25 cellular contexts compared by ENCODE assay signal in the genomic region with DNA sequence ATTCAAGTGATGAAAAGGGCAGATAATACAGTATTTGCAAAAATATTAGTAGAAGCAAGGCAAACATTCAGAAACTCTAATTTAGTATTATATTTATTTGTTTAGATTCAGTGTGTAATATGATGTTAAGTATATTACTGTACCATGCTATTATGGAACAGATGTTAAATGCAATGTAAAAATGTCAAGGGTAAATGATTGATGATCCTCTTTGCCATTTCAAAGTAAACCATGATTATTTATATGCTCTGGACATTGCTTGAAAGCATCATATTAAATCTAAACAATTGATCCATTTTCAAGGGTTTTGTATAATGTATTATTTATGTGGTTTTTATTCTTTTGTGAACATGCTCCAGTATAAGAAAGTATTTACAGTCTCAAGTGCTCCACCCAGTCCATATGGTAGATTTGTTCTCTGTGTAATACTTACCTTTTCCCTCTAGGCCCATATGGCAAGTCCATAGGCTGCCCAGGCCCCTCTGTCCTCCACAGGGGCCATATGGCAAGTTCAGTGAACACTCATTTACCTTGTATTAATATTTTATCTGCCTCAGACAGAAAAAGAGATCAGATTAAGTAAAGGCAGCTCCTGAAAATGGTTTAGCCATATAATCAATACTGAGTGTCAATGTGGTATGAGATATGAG.
DNase-seq lines count a peak whose midpoint lies in the region; ATAC-seq lines count a peak whose summit lies in the region.
"Had no signal": no experiment of that assay in that cellular context is flagged by ENCODE, and none has a peak within 500 bp of the region (broad histone marks: within the 10 kb centered on the region; RNA-seq: fewer than 3 reads in every experiment).

No MANE protein-coding gene starts in this region.

- DNase-seq in D341Med (ENCODE audit: low spot score) (peak; percentile 41), NCI-H1105 (lab: John Stamatoyannopoulos, UW) (peak; percentile 28), NCI-H2227 (lab: John Stamatoyannopoulos, UW; ENCODE audit: unreplicated experiment) (peak; percentile 45), SHP77 treated with DMSO at 0.1 percent for 48 hours (lab: John Stamatoyannopoulos, UW) (peak; percentile 61), NCI-H1436 treated with DMSO at 0.1 percent for 48 hours (lab: John Stamatoyannopoulos, UW) (no peak)
- DNase-seq in activated T-helper 2 cell treated with anti-CD3 and anti-CD28 coated beads, Interferon-gamma antibody, Interleukin-2, Interleukin-4, amounts not matched to agents 10 μg/mL and 5 μg/mL and 100 μg/mL, durations not matched to agents 14 hours and 24 hours and 36 hours (ENCODE audit: low spot score), result no peak
- DNase-seq: activated B cell treated with CpG ODN at 0.5 μM for 24 hours; activated CD8-positive, alpha-beta memory T cell treated with anti-CD3 and anti-CD28 coated beads, Interleukin-2, amount 10 ng/mL, durations not matched to agents 7 days and 5 days; activated naive CD8-positive, alpha-beta T cell treated with anti-CD3 and anti-CD28 coated beads, Interleukin-2, amount 50 U/mL, for 24 hours; activated T-cell treated with anti-CD3 and anti-CD28 coated beads, Interleukin-2, amount 50 U/mL, for 48 hours; AML-193; CD4-positive, alpha-beta T cell; effector memory CD4-positive, alpha-beta T cell; hypothalamus; NCI-H2029 treated with DMSO at 0.1 percent for 48 hours; Peyer's patch; psoas muscle; stimulated activated CD4-positive, alpha-beta T cell treated with anti-CD3 and anti-CD28 coated beads, Interleukin-12 subunit alpha, Interleukin-12 subunit beta, amount 100 ng/mL, for 4 hours; stimulated activated CD4-positive, alpha-beta T cell treated with anti-CD3 and anti-CD28 coated beads, Interleukin-4, amount 100 ng/mL, for 24 hours; T-cell; tibial artery had no signal

- H3K4me3 Mint-ChIP-seq in activated T-helper 2 cell treated with anti-CD3 and anti-CD28 coated beads, Interferon-gamma antibody, Interleukin-2, Interleukin-4, amounts not matched to agents 10 μg/mL and 5 μg/mL and 100 μg/mL, durations not matched to agents 14 hours and 24 hours and 36 hours (ENCODE audit: low read depth), result no peak overlapping the region
- H3K4me3 Mint-ChIP-seq: activated B cell treated with CpG ODN at 0.5 μM for 24 hours; activated CD8-positive, alpha-beta memory T cell treated with anti-CD3 and anti-CD28 coated beads, Interleukin-2, amount 10 ng/mL, durations not matched to agents 7 days and 5 days; activated naive CD8-positive, alpha-beta T cell treated with anti-CD3 and anti-CD28 coated beads, Interleukin-2, amount 50 U/mL, for 24 hours; CD4-positive, alpha-beta T cell; natural killer cell treated with Interleukin-12 subunit alpha and Interleukin-12 subunit beta and Interleukin-15 and Interleukin-18, amount 100 ng/mL, for 72 hours; T-cell had no signal

- no peaks in the 10 kb centered on the region for H3K9me3 Mint-ChIP-seq in activated T-helper 2 cell treated with anti-CD3 and anti-CD28 coated beads, Interferon-gamma antibody, Interleukin-2, Interleukin-4, amounts not matched to agents 10 μg/mL and 5 μg/mL and 100 μg/mL, durations not matched to agents 14 hours and 24 hours and 36 hours
- H3K9me3 Mint-ChIP-seq: activated naive CD8-positive, alpha-beta T cell treated with anti-CD3 and anti-CD28 coated beads, Interleukin-2, amount 50 U/mL, for 24 hours; CD4-positive, alpha-beta T cell had no signal

- no peak overlapping the region for H3K27ac Mint-ChIP-seq in activated T-helper 2 cell treated with anti-CD3 and anti-CD28 coated beads, Interferon-gamma antibody, Interleukin-2, Interleukin-4, amounts not matched to agents 10 μg/mL and 5 μg/mL and 100 μg/mL, durations not matched to agents 14 hours and 24 hours and 36 hours
- H3K27ac Mint-ChIP-seq: activated B cell treated with CpG ODN at 0.5 μM for 24 hours; activated CD8-positive, alpha-beta memory T cell treated with anti-CD3 and anti-CD28 coated beads, Interleukin-2, amount 10 ng/mL, durations not matched to agents 7 days and 5 days; activated naive CD8-positive, alpha-beta T cell treated with anti-CD3 and anti-CD28 coated beads, Interleukin-2, amount 50 U/mL, for 24 hours; CD4-positive, alpha-beta T cell; natural killer cell treated with Interleukin-12 subunit alpha and Interleukin-12 subunit beta and Interleukin-15 and Interleukin-18, amount 100 ng/mL, for 72 hours; T-cell had no signal

- H3K36me3 Mint-ChIP-seq in activated T-helper 2 cell treated with anti-CD3 and anti-CD28 coated beads, Interferon-gamma antibody, Interleukin-2, Interleukin-4, amounts not matched to agents 10 μg/mL and 5 μg/mL and 100 μg/mL, durations not matched to agents 14 hours and 24 hours and 36 hours (ENCODE audit: low read depth), result no peaks in the 10 kb centered on the region
- H3K36me3 Mint-ChIP-seq: activated CD8-positive, alpha-beta memory T cell treated with anti-CD3 and anti-CD28 coated beads, Interleukin-2, amount 10 ng/mL, durations not matched to agents 7 days and 5 days; natural killer cell treated with Interleukin-12 subunit alpha and Interleukin-12 subunit beta and Interleukin-15 and Interleukin-18, amount 100 ng/mL, for 72 hours; T-cell had no signal

- H3K4me1 Mint-ChIP-seq in activated T-helper 2 cell treated with anti-CD3 and anti-CD28 coated beads, Interferon-gamma antibody, Interleukin-2, Interleukin-4, amounts not matched to agents 10 μg/mL and 5 μg/mL and 100 μg/mL, durations not matched to agents 14 hours and 24 hours and 36 hours (ENCODE audit: low read depth), result no peaks in the 10 kb centered on the region
- H3K4me1 Mint-ChIP-seq: activated B cell treated with CpG ODN at 0.5 μM for 24 hours; activated CD8-positive, alpha-beta memory T cell treated with anti-CD3 and anti-CD28 coated beads, Interleukin-2, amount 10 ng/mL, durations not matched to agents 7 days and 5 days; activated naive CD8-positive, alpha-beta T cell treated with anti-CD3 and anti-CD28 coated beads, Interleukin-2, amount 50 U/mL, for 24 hours; T-cell had no signal

- H3K27me3 Mint-ChIP-seq in activated T-helper 2 cell treated with anti-CD3 and anti-CD28 coated beads, Interferon-gamma antibody, Interleukin-2, Interleukin-4, amounts not matched to agents 10 μg/mL and 5 μg/mL and 100 μg/mL, durations not matched to agents 14 hours and 24 hours and 36 hours (ENCODE audit: low read depth), result no peaks in the 10 kb centered on the region
- H3K27me3 Mint-ChIP-seq: activated B cell treated with CpG ODN at 0.5 μM for 24 hours; activated CD8-positive, alpha-beta memory T cell treated with anti-CD3 and anti-CD28 coated beads, Interleukin-2, amount 10 ng/mL, durations not matched to agents 7 days and 5 days; activated naive CD8-positive, alpha-beta T cell treated with anti-CD3 and anti-CD28 coated beads, Interleukin-2, amount 50 U/mL, for 24 hours; CD4-positive, alpha-beta T cell; natural killer cell treated with Interleukin-12 subunit alpha and Interleukin-12 subunit beta and Interleukin-15 and Interleukin-18, amount 100 ng/mL, for 72 hours; T-cell had no signal

- ATAC-seq in GM19467 (IDR thresholded peaks at IDR 0.05; ENCODE audit: unreplicated experiment), result no peak
- no peak for ATAC-seq in GM19463 (IDR thresholded peaks at IDR 0.05; ENCODE audit: unreplicated experiment)
- ATAC-seq: activated CD8-positive, alpha-beta memory T cell treated with anti-CD3 and anti-CD28 coated beads, Interleukin-2, amount 10 ng/mL, durations not matched to agents 7 days and 5 days; activated naive CD8-positive, alpha-beta T cell treated with anti-CD3 and anti-CD28 coated beads, Interleukin-2, amount 50 U/mL, for 24 hours; natural killer cell treated with Interleukin-12 subunit alpha and Interleukin-12 subunit beta and Interleukin-15 and Interleukin-18, amount 100 ng/mL, for 72 hours; psoas muscle; sciatic nerve; T-cell had no signal

- intact Hi-C loops in activated T-helper 2 cell treated with anti-CD3 and anti-CD28 coated beads, Interferon-gamma antibody, Interleukin-2, Interleukin-4, amounts not matched to agents 10 μg/mL and 5 μg/mL and 100 μg/mL, durations not matched to agents 14 hours and 24 hours and 36 hours (cut with micrococcal nuclease), result no loop called here

Comparison
In these comparisons a context has a peak if more than half of its experiments do, and no peak if none do; other contexts are left out.
1. DNase-seq: peak in D341Med (single experiment), NCI-H1105 (single experiment), NCI-H2227 (single experiment) and SHP77 treated with DMSO at 0.1 percent for 48 hours (single experiment); none in NCI-H1436 treated with DMSO at 0.1 percent for 48 hours (single experiment) and activated T-helper 2 cell treated with anti-CD3 and anti-CD28 coated beads, Interferon-gamma antibody, Interleukin-2, Interleukin-4, amounts not matched to agents 10 μg/mL and 5 μg/mL and 100 μg/mL, durations not matched to agents 14 hours and 24 hours and 36 hours (single experiment).